Comparison of ENCODE assay signal across 35 cellular contexts in the genomic region with DNA sequence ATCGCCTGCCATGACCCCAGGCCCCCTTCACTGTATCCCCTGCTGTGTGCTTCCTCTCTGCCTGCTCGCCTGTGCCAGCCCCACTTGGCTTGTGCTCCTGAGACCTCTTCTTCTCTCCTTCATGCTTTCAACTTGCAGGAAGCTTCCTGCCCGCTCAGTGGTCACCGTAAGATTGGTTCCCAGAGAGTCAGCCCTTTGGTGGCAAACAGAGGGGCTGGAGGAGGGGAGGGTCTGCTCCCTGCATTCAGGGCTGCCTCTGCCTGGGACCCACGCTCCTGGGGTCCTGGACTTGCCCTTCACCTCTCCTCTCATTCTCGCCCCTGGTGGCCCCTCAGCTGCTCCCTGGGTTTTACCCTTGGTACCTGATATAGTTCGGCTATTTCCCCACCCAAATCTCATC. TPM values are rescaled to one million over a fixed set of nuclear protein-coding genes. Genes with fewer than 3 reads are reported as not detected.
"Had no signal": no experiment of that assay in that cellular context is flagged by ENCODE, and none has a peak within 500 bp of the region (broad histone marks: within the 10 kb centered on the region; RNA-seq: fewer than 3 reads in every experiment).

No MANE protein-coding gene starts in this region.

- H2AFZ ChIP-seq: PC-9 had no signal

- H3K36me3 ChIP-seq: brain microvascular endothelial cell, MG63 had no signal

- H3K27me3 ChIP-seq: brain microvascular endothelial cell, MG63 had no signal

- H3K4me3 ChIP-seq: MG63, PC-9 had no signal

- H3K27ac ChIP-seq: brain microvascular endothelial cell, PC-9, RWPE1, VCaP had no signal

- ATAC-seq: activated CD8-positive, alpha-beta T cell treated with anti-CD3 and anti-CD28 coated beads for 36 hours; activated T-cell treated with anti-CD3 and anti-CD28 coated beads, Interleukin-2, amount 50 U/mL, for 72 hours; activated T-helper 17 cell treated with anti-CD3 and anti-CD28 coated beads, Interleukin-2, amount 50 U/mL, for 72 hours; Right ventricle myocardium inferior had no signal

- H3K4me2 ChIP-seq: PC-9 had no signal

- DNase-seq: activated B cell treated with CpG ODN at 0.5 μM for 24 hours; activated CD4-positive, alpha-beta T cell treated with anti-CD3 and anti-CD28 coated beads for 48 hours; activated CD4-positive, alpha-beta T cell treated with anti-CD3 and anti-CD28 coated beads, Interleukin-2, amount 50 U/mL, for 4 hours; activated CD4-positive, CD25-positive, alpha-beta regulatory T cell treated with anti-CD3 and anti-CD28 coated beads, Interleukin-2, amount 50 U/mL, for 72 hours; activated CD8-positive, alpha-beta T cell treated with anti-CD3 and anti-CD28 coated beads for 36 hours; activated effector memory CD4-positive, alpha-beta T cell treated with anti-CD3 and anti-CD28 coated beads, Interleukin-2, amount 50 U/mL, for 16 hours; activated naive CD4-positive, alpha-beta T cell; activated naive CD4-positive, alpha-beta T cell treated with anti-CD3 and anti-CD28 coated beads, Interleukin-2, amount 50 U/mL, for 16 hours; activated naive CD8-positive, alpha-beta T cell treated with anti-CD3 and anti-CD28 coated beads for 36 hours; activated T-cell treated with anti-CD3 and anti-CD28 coated beads, Interleukin-2, amount 50 U/mL, for 1 hour; activated T-cell treated with anti-CD3 and anti-CD28 coated beads, Interleukin-2, amount 50 U/mL, for 72 hours; amniotic stem cell; brain microvascular endothelial cell; Kasumi-1; KG1; MG63; NCI-H1092; NCI-H1436 treated with DMSO at 0.1 percent for 48 hours; NCI-H1694 treated with DMSO at 0.1 percent for 48 hours; NCI-H2029; NCI-H345; NCI-H524 treated with DMSO at 0.1 percent for 48 hours; NCI-H748 treated with DMSO at 0.1 percent for 48 hours; NK-92 treated with Interleukin-12 subunit alpha and Interleukin-12 subunit beta, amount 100 ng/mL, for 24 hours; PC-9; SIG-M5; SW 1271; T-helper 1 cell; T-helper 2 cell; T-helper 9 cell had no signal

- H3K9me3 ChIP-seq: MG63 had no signal

RNA-seq across cellular contexts. Expression of gene ZNF32, which starts 45.8 kb away (rescaled TPM):
- total RNA-seq: OCI-LY7 had no signal
